ENCODE assay signal across 1 cellular context in genomic region chr17:38663964-38664644, GRCh38.
TF ChIP-seq lines count a peak whose summit lies in the region.

No MANE protein-coding gene starts in this region.

TF ChIP-seq in HEK293, 187 proteins besides CTCF, POLR2A, EP300 and RAD21 (continued from another document):
- TF ChIP-seq ELK4 (IDR thresholded peaks at IDR 0.05; ENCODE audit: borderline replicate concordance, low read depth, low read length) (no peak), MZF1 (tag by site-specific recombination; IDR thresholded peaks at IDR 0.05; ENCODE audit: borderline replicate concordance) (no peak)
